ENCODE assay signal across 16 cellular contexts in genomic region chr22:49192857-49193250, GRCh38.
"Had no signal": no experiment of that assay in that cellular context is flagged by ENCODE, and none has a peak within 500 bp of the region (broad histone marks: within the 10 kb centered on the region; RNA-seq: fewer than 3 reads in every experiment).

No MANE protein-coding gene starts in this region.

- ATAC-seq: SK-N-SH treated with all-trans-retinoic acid at 6 μM for 48 hours had no signal

- FAIRE-seq: RCC 7860 had no signal

- H3K36me3 ChIP-seq: MG63, SJCRH30 had no signal

- H3K4me3 ChIP-seq: MG63, SJCRH30 had no signal

- H3K4me1 ChIP-seq: SJCRH30 had no signal

- H3K9me3 ChIP-seq: MG63, SJCRH30 had no signal

- H3K27ac ChIP-seq: SJCRH30 had no signal

- DNase-seq: IMR-90, Karpas-422, KG1, MG63, NCI-H1092, NCI-H1105 treated with DMSO at 0.1 percent for 48 hours, NCI-H1417 treated with DMSO at 0.1 percent for 48 hours, NCI-H2029, NCI-H2081 treated with DMSO at 0.1 percent for 48 hours, NCI-H226, NCI-H446, NCI-H774, SHP77 treated with DMSO at 0.1 percent for 48 hours, SJCRH30 had no signal
